1 cellular context compared by ENCODE assay signal in genomic region chr9:129109952-129110739, GRCh38.
TF ChIP-seq lines count a peak whose summit lies in the region.

No MANE protein-coding gene starts in this region.

TF ChIP-seq in HepG2, 621 proteins besides CTCF, POLR2A, EP300 and RAD21 (continued from another document and continues in another):
- TF ChIP-seq, protein P1, sequence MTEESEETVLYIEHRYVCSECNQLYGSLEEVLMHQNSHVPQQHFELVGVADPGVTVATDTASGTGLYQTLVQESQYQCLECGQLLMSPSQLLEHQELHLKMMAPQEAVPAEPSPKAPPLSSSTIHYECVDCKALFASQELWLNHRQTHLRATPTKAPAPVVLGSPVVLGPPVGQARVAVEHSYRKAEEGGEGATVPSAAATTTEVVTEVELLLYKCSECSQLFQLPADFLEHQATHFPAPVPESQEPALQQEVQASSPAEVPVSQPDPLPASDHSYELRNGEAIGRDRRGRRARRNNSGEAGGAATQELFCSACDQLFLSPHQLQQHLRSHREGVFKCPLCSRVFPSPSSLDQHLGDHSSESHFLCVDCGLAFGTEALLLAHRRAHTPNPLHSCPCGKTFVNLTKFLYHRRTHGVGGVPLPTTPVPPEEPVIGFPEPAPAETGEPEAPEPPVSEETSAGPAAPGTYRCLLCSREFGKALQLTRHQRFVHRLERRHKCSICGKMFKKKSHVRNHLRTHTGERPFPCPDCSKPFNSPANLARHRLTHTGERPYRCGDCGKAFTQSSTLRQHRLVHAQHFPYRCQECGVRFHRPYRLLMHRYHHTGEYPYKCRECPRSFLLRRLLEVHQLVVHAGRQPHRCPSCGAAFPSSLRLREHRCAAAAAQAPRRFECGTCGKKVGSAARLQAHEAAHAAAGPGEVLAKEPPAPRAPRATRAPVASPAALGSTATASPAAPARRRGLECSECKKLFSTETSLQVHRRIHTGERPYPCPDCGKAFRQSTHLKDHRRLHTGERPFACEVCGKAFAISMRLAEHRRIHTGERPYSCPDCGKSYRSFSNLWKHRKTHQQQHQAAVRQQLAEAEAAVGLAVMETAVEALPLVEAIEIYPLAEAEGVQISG (CRISPR knock-in tag; IDR thresholded peaks at IDR 0.05): peak; percentile 93
- TF ChIP-seq ATF7-NPFF (CRISPR knock-in tag; IDR thresholded peaks at IDR 0.05; ENCODE audit: low read depth) (peak; percentile 91), MEF2D (CRISPR knock-in tag; IDR thresholded peaks at IDR 0.05) (no peak), ZNF687 (CRISPR knock-in tag; IDR thresholded peaks at IDR 0.05) (peak; percentile 73), IRF9 (CRISPR knock-in tag; IDR thresholded peaks at IDR 0.05; ENCODE audit: borderline replicate concordance) (no peak), PBX3 (CRISPR knock-in tag; IDR thresholded peaks at IDR 0.05; ENCODE audit: borderline replicate concordance) (peak; percentile 26; the same call in 1 of the 2 replicates), PHF8 (CRISPR knock-in tag; IDR thresholded peaks at IDR 0.05) (peak; percentile 89), KLF12 (CRISPR knock-in tag; IDR thresholded peaks at IDR 0.05; ENCODE audit: borderline replicate concordance) (peak; percentile 45; the same call in 1 of the 2 replicates), ZNF816 (CRISPR knock-in tag; IDR thresholded peaks at IDR 0.05; ENCODE audit: borderline replicate concordance) (peak; percentile 56; the same call in 1 of the 2 replicates), ZNF263 (CRISPR knock-in tag; IDR thresholded peaks at IDR 0.05) (0 out of 2 replicates have a peak, but pooled peaks have one; percentile 72), CENPT (CRISPR knock-in tag; IDR thresholded peaks at IDR 0.05; ENCODE audit: low read depth) (no peak), HIC2 (CRISPR knock-in tag; IDR thresholded peaks at IDR 0.05; ENCODE audit: low read depth) (no peak; the same call in none of the 2 replicates), SOX6 (IDR thresholded peaks at IDR 0.05) (no peak), SOX6 (CRISPR knock-in tag; IDR thresholded peaks at IDR 0.05) (no peak; the same call in none of the 2 replicates), RBM22 (optimal IDR thresholded peaks at IDR 0.05; ENCODE audit: low read length) (no peak), ARNT2 (CRISPR knock-in tag; IDR thresholded peaks at IDR 0.05; ENCODE audit: low read depth) (peak; percentile 76), TBL1XR1 (IDR thresholded peaks at IDR 0.05; ENCODE audit: borderline replicate concordance, low read length, partially characterized antibody) (peak; percentile 11), ZNF761 (CRISPR knock-in tag; conservative IDR thresholded peaks at IDR 0.05) (no peak), ZNF670 (CRISPR knock-in tag; IDR thresholded peaks at IDR 0.05; ENCODE audit: borderline replicate concordance) (peak; percentile 55; the same call in 1 of the 2 replicates), ISL2 (CRISPR knock-in tag; IDR thresholded peaks at IDR 0.05) (0 out of 2 replicates have a peak, but pooled peaks have one; percentile 21), SIN3A (IDR thresholded peaks at IDR 0.05; ENCODE audit: borderline replicate concordance, low read depth, low read length) (0 out of 2 replicates have a peak, but pooled peaks have one; percentile 25), DR1 (CRISPR knock-in tag; IDR thresholded peaks at IDR 0.05) (peak; percentile 23; the same call in 1 of the 2 replicates), ARID4A (CRISPR knock-in tag; IDR thresholded peaks at IDR 0.05; ENCODE audit: borderline replicate concordance) (peak; percentile 88), ARID2 (CRISPR knock-in tag; IDR thresholded peaks at IDR 0.05; ENCODE audit: borderline replicate concordance) (peak; percentile 68; the same call in 1 of the 2 replicates), ZSCAN20 (CRISPR knock-in tag; IDR thresholded peaks at IDR 0.05; ENCODE audit: borderline replicate concordance) (peak; percentile 58; the same call in 1 of the 2 replicates), ZNF264 (CRISPR knock-in tag; IDR thresholded peaks at IDR 0.05) (0 out of 2 replicates have a peak, but pooled peaks have one; percentile 57)
- TF ChIP-seq, protein P2, sequence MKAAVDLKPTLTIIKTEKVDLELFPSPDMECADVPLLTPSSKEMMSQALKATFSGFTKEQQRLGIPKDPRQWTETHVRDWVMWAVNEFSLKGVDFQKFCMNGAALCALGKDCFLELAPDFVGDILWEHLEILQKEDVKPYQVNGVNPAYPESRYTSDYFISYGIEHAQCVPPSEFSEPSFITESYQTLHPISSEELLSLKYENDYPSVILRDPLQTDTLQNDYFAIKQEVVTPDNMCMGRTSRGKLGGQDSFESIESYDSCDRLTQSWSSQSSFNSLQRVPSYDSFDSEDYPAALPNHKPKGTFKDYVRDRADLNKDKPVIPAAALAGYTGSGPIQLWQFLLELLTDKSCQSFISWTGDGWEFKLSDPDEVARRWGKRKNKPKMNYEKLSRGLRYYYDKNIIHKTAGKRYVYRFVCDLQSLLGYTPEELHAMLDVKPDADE (CRISPR knock-in tag; IDR thresholded peaks at IDR 0.05): peak; percentile 65; the same call in 1 of the 2 replicates
- TF ChIP-seq, protein P3, sequence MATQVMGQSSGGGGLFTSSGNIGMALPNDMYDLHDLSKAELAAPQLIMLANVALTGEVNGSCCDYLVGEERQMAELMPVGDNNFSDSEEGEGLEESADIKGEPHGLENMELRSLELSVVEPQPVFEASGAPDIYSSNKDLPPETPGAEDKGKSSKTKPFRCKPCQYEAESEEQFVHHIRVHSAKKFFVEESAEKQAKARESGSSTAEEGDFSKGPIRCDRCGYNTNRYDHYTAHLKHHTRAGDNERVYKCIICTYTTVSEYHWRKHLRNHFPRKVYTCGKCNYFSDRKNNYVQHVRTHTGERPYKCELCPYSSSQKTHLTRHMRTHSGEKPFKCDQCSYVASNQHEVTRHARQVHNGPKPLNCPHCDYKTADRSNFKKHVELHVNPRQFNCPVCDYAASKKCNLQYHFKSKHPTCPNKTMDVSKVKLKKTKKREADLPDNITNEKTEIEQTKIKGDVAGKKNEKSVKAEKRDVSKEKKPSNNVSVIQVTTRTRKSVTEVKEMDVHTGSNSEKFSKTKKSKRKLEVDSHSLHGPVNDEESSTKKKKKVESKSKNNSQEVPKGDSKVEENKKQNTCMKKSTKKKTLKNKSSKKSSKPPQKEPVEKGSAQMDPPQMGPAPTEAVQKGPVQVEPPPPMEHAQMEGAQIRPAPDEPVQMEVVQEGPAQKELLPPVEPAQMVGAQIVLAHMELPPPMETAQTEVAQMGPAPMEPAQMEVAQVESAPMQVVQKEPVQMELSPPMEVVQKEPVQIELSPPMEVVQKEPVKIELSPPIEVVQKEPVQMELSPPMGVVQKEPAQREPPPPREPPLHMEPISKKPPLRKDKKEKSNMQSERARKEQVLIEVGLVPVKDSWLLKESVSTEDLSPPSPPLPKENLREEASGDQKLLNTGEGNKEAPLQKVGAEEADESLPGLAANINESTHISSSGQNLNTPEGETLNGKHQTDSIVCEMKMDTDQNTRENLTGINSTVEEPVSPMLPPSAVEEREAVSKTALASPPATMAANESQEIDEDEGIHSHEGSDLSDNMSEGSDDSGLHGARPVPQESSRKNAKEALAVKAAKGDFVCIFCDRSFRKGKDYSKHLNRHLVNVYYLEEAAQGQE (IDR thresholded peaks at IDR 0.05; ENCODE audit: borderline replicate concordance in 1 of 2, low read depth in 1 of 2, low read length in 2 of 2): 0 out of 4 replicates have a peak, but pooled peaks of 1 of the 2 experiments have one; percentile 33
- TF ChIP-seq, protein P4, sequence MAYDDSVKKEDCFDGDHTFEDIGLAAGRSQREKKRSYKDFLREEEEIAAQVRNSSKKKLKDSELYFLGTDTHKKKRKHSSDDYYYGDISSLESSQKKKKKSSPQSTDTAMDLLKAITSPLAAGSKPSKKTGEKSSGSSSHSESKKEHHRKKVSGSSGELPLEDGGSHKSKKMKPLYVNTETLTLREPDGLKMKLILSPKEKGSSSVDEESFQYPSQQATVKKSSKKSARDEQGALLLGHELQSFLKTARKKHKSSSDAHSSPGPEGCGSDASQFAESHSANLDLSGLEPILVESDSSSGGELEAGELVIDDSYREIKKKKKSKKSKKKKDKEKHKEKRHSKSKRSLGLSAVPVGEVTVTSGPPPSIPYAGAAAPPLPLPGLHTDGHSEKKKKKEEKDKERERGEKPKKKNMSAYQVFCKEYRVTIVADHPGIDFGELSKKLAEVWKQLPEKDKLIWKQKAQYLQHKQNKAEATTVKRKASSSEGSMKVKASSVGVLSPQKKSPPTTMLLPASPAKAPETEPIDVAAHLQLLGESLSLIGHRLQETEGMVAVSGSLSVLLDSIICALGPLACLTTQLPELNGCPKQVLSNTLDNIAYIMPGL (CRISPR knock-in tag; IDR thresholded peaks at IDR 0.05; ENCODE audit: borderline replicate concordance in 1 of 2, low read depth in 1 of 2): peak in 1 of 2 experiments; percentile 71; a peak in 3 of 4 replicates
